Comparison of ENCODE assay signal across 9 cellular contexts in the genomic region with DNA sequence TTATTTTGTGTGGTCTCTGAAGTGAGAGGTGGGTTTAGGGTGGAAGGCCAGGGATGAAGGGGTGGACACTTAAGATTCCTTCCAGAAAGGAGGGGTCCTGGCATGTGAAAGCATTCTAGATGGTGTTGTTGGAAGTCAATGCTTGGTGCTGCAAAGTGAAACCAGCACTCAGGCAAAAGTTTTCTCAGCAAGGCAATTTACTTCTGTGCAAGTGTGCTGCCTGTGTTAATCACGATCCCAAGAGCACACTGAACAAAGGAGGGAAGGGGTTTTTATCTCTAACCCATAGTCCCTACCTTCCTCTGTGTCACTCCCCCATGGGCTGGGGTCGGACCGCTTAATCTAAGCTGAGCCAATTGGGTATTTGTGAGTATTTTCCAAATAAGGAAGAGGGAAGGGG. TPM values are rescaled to one million over a fixed set of nuclear protein-coding genes. Genes with fewer than 3 reads are reported as not detected.
DNase-seq lines count a peak whose midpoint lies in the region; ATAC-seq, FAIRE-seq and TF ChIP-seq lines count a peak whose summit lies in the region.
"Had no signal": no experiment of that assay in that cellular context is flagged by ENCODE, and none has a peak within 500 bp of the region (broad histone marks: within the 10 kb centered on the region; RNA-seq: fewer than 3 reads in every experiment).

No MANE protein-coding gene starts in this region.

- peaks cover 48% of the 10 kb centered on the region for H3K9me3 ChIP-seq in keratinocyte (ENCODE audit: control insufficient read depth, low read depth, low read length)
- H3K9me3 ChIP-seq in thymus (ENCODE audit: control insufficient read depth) = peaks cover 47% of the 10 kb centered on the region

- H3K27ac ChIP-seq in keratinocyte (ENCODE audit: control insufficient read depth, insufficient read depth, low read length) = no peak overlapping the region
- H3K27ac ChIP-seq in thymus (ENCODE audit: low read depth) = no peak overlapping the region

- H3K27ac Mint-ChIP-seq in activated naive CD4-positive, alpha-beta T cell treated with anti-CD3 and anti-CD28 coated beads, Interleukin-2, amount 50 U/mL, for 24 hours = peak overlapping the region; percentile 19
- peak overlapping the region; percentile 26 for H3K27ac Mint-ChIP-seq in activated T-helper 2 cell treated with anti-CD3 and anti-CD28 coated beads, Interferon-gamma antibody, Interleukin-2, Interleukin-4, amounts not matched to agents 10 μg/mL and 5 μg/mL and 100 μg/mL, durations not matched to agents 14 hours and 24 hours and 36 hours

- TF ChIP-seq CTCF in keratinocyte (optimal IDR thresholded peaks at IDR 0.05 in 1 of 3, IDR thresholded peaks at IDR 0.05 in 1 of 3, conservative IDR thresholded peaks at IDR 0.05 in 1 of 3; ENCODE audit: extremely low read depth in 1 of 3, insufficient read depth in 2 of 3, low read length in 3 of 3) = no peak

- peaks cover 25 to 47% of the 10 kb centered on the region in 2 experiments for H3K36me3 ChIP-seq in keratinocyte (ENCODE audit: control insufficient read depth in 2 of 2, extremely low read depth in 1 of 2, insufficient read depth in 2 of 2, low read length in 2 of 2)
- H3K36me3 ChIP-seq in thymus (ENCODE audit: control insufficient read depth, insufficient read depth) = peaks cover 52% of the 10 kb centered on the region

- H3K9ac ChIP-seq in keratinocyte (ENCODE audit: control insufficient read depth, extremely low read depth, insufficient read depth, low read length) = no peak overlapping the region

- intact Hi-C loops in activated T-helper 2 cell treated with anti-CD3 and anti-CD28 coated beads, Interferon-gamma antibody, Interleukin-2, Interleukin-4, amounts not matched to agents 10 μg/mL and 5 μg/mL and 100 μg/mL, durations not matched to agents 14 hours and 24 hours and 36 hours (cut with micrococcal nuclease) = loop anchor here (2.0 kb wide), 1 partner anchor 37 kb away; the partner anchor contains the start of gene ZNF416

- H3K4me1 Mint-ChIP-seq in activated naive CD4-positive, alpha-beta T cell treated with anti-CD3 and anti-CD28 coated beads, Interleukin-2, amount 50 U/mL, for 24 hours = peaks cover 32% of the 10 kb centered on the region
- peaks cover 9% of the 10 kb centered on the region for H3K4me1 Mint-ChIP-seq in activated T-helper 2 cell treated with anti-CD3 and anti-CD28 coated beads, Interferon-gamma antibody, Interleukin-2, Interleukin-4, amounts not matched to agents 10 μg/mL and 5 μg/mL and 100 μg/mL, durations not matched to agents 14 hours and 24 hours and 36 hours (ENCODE audit: low read depth)

- FAIRE-seq in keratinocyte (lab: Jason Lieb, UNC) = no peak
- FAIRE-seq: urothelium cell line had no signal

- DNase-seq in activated naive CD4-positive, alpha-beta T cell (lab: John Stamatoyannopoulos, UW) = no peak
- no peak for DNase-seq in activated T-helper 2 cell treated with anti-CD3 and anti-CD28 coated beads, Interferon-gamma antibody, Interleukin-2, Interleukin-4, amounts not matched to agents 10 μg/mL and 5 μg/mL and 100 μg/mL, durations not matched to agents 14 hours and 24 hours and 36 hours (ENCODE audit: low spot score)
- DNase-seq in keratinocyte (ENCODE audit: low read depth, low spot score) (no peak), NCI-H1105 treated with DMSO at 0.1 percent for 48 hours (lab: John Stamatoyannopoulos, UW) (no peak)

- peaks cover 62% of the 10 kb centered on the region for H3K36me3 Mint-ChIP-seq in activated naive CD4-positive, alpha-beta T cell treated with anti-CD3 and anti-CD28 coated beads, Interleukin-2, amount 50 U/mL, for 24 hours
- peaks cover 61% of the 10 kb centered on the region for H3K36me3 Mint-ChIP-seq in activated T-helper 2 cell treated with anti-CD3 and anti-CD28 coated beads, Interferon-gamma antibody, Interleukin-2, Interleukin-4, amounts not matched to agents 10 μg/mL and 5 μg/mL and 100 μg/mL, durations not matched to agents 14 hours and 24 hours and 36 hours (ENCODE audit: low read depth)

- H3K4me3 Mint-ChIP-seq in activated naive CD4-positive, alpha-beta T cell treated with anti-CD3 and anti-CD28 coated beads, Interleukin-2, amount 50 U/mL, for 24 hours = peak overlapping the region; percentile 94
- peak overlapping the region; percentile 92 for H3K4me3 Mint-ChIP-seq in activated T-helper 2 cell treated with anti-CD3 and anti-CD28 coated beads, Interferon-gamma antibody, Interleukin-2, Interleukin-4, amounts not matched to agents 10 μg/mL and 5 μg/mL and 100 μg/mL, durations not matched to agents 14 hours and 24 hours and 36 hours (ENCODE audit: low read depth)

- H3K79me2 ChIP-seq in keratinocyte (ENCODE audit: control insufficient read depth, insufficient read depth, low read length) = peaks cover 64% of the 10 kb centered on the region

- H2AFZ ChIP-seq in keratinocyte (ENCODE audit: control insufficient read depth, low read length) = no peak overlapping the region

- H3K9me3 Mint-ChIP-seq in activated naive CD4-positive, alpha-beta T cell treated with anti-CD3 and anti-CD28 coated beads, Interleukin-2, amount 50 U/mL, for 24 hours = peaks cover 44% of the 10 kb centered on the region
- peaks cover 85% of the 10 kb centered on the region for H3K9me3 Mint-ChIP-seq in activated T-helper 2 cell treated with anti-CD3 and anti-CD28 coated beads, Interferon-gamma antibody, Interleukin-2, Interleukin-4, amounts not matched to agents 10 μg/mL and 5 μg/mL and 100 μg/mL, durations not matched to agents 14 hours and 24 hours and 36 hours

- no peaks in the 10 kb centered on the region for H4K20me1 ChIP-seq in keratinocyte (ENCODE audit: control insufficient read depth, extremely low read depth, insufficient read depth, low read length)

- H3K27me3 Mint-ChIP-seq in activated naive CD4-positive, alpha-beta T cell treated with anti-CD3 and anti-CD28 coated beads, Interleukin-2, amount 50 U/mL, for 24 hours = no peaks in the 10 kb centered on the region
- H3K27me3 Mint-ChIP-seq in activated T-helper 2 cell treated with anti-CD3 and anti-CD28 coated beads, Interferon-gamma antibody, Interleukin-2, Interleukin-4, amounts not matched to agents 10 μg/mL and 5 μg/mL and 100 μg/mL, durations not matched to agents 14 hours and 24 hours and 36 hours (ENCODE audit: low read depth) = no peaks in the 10 kb centered on the region

- H3K4me2 ChIP-seq in keratinocyte (ENCODE audit: control insufficient read depth, extremely low read depth, insufficient read depth, low read depth, low read length) = peak overlapping the region; percentile 78

- dilution Hi-C loops in keratinocyte (cut with MboI; ENCODE audit: extremely low pct_ligation_motif_present, low sequenced_read_pairs) = no loop called here

- H3K27me3 ChIP-seq in keratinocyte (ENCODE audit: control insufficient read depth, extremely low read depth, insufficient read depth, low read length) (no peaks in the 10 kb centered on the region), thymus (ENCODE audit: control insufficient read depth, insufficient read depth) (no peaks in the 10 kb centered on the region)

- ATAC-seq in GM18870 (IDR thresholded peaks at IDR 0.05; ENCODE audit: unreplicated experiment) (no peak), HG02642 (IDR thresholded peaks at IDR 0.05; ENCODE audit: poor library complexity, unreplicated experiment) (no peak)

- peaks cover 8% of the 10 kb centered on the region for H3K4me1 ChIP-seq in keratinocyte (ENCODE audit: control insufficient read depth, extremely low read depth, insufficient read depth, low read length)
- H3K4me1 ChIP-seq in thymus (ENCODE audit: control insufficient read depth, insufficient read depth, low read length) = peaks cover 8% of the 10 kb centered on the region

- H3K4me3 ChIP-seq in keratinocyte (ENCODE audit: control insufficient read depth in 2 of 3, extremely low read depth in 1 of 3, insufficient read depth in 2 of 3, low read depth in 1 of 3, low read length in 3 of 3) (peak overlapping the region; percentile 90 to 97 (median 93)), thymus (ENCODE audit: low read length) (peak overlapping the region; percentile 79)

- H3K9me1 ChIP-seq in keratinocyte (ENCODE audit: control insufficient read depth, extremely low read depth, insufficient read depth, low read length) = no peaks in the 10 kb centered on the region

- WGBS in thymus = 98% methylated on average over 3 of the region's 3 CpGs

RNA-seq across cellular contexts. Expression of gene ZNF134, which starts 1.3 kb away (rescaled TPM):
- 7.9 and 8.5 TPM in 2 replicates for total RNA-seq in activated T-helper 2 cell treated with anti-CD3 and anti-CD28 coated beads, Interferon-gamma antibody, Interleukin-2, Interleukin-4, amounts not matched to agents 10 μg/mL and 5 μg/mL and 100 μg/mL, durations not matched to agents 14 hours and 24 hours and 36 hours
- polyA plus RNA-seq in keratinocyte (10.7 to 12.9 TPM (median 12.1 TPM) in 3 replicates), thymus (9.0 TPM)
- polyA plus RNA-seq in keratinocyte (2011; ENCODE audit: low read depth) = 10.0 TPM
- polyA plus RNA-seq in keratinocyte (2011; cell fraction: cytosol; rRNA removed) = 6.1 and 11.1 TPM in 2 replicates
- polyA plus RNA-seq in keratinocyte (2011; cell fraction: nucleus; rRNA removed) = 10.4 and 12.7 TPM in 2 replicates
- 8.2 and 13.6 TPM in 2 replicates for polyA plus RNA-seq in keratinocyte (2012; ENCODE audit: low replicate concordance)
- 5.2 to 13.7 TPM (median 11.2 TPM) in 3 replicates for polyA minus RNA-seq in keratinocyte
- 13.2 TPM for polyA minus RNA-seq in keratinocyte (2011; cell fraction: cytosol; rRNA and poly(A)+ RNA removed)
- 10.3 and 21.1 TPM in 2 replicates for polyA minus RNA-seq in keratinocyte (2011; cell fraction: nucleus; rRNA and poly(A)+ RNA removed)

RNA-seq across cellular contexts. Expression of gene ZNF530, which starts 15.7 kb away (rescaled TPM):
- 4.1 and 5.2 TPM in 2 replicates for total RNA-seq in activated T-helper 2 cell treated with anti-CD3 and anti-CD28 coated beads, Interferon-gamma antibody, Interleukin-2, Interleukin-4, amounts not matched to agents 10 μg/mL and 5 μg/mL and 100 μg/mL, durations not matched to agents 14 hours and 24 hours and 36 hours
- polyA plus RNA-seq in keratinocyte (3.6 to 4.2 TPM (median 3.9 TPM) in 3 replicates), thymus (3.9 TPM)
- polyA plus RNA-seq in keratinocyte (2011; ENCODE audit: low read depth) = 0.15 TPM
- polyA plus RNA-seq in keratinocyte (2011; cell fraction: cytosol; rRNA removed) = 1.5 and 3.1 TPM in 2 replicates
- polyA plus RNA-seq in keratinocyte (2011; cell fraction: nucleus; rRNA removed) = 5.2 and 5.3 TPM in 2 replicates
- polyA plus RNA-seq in keratinocyte (2012; ENCODE audit: low replicate concordance) = 1.5 and 3.7 TPM in 2 replicates
- 0.43 to 2.5 TPM (median 1.5 TPM) in 3 replicates for polyA minus RNA-seq in keratinocyte
- polyA minus RNA-seq in keratinocyte (2011; cell fraction: cytosol; rRNA and poly(A)+ RNA removed) = 5.8 TPM
- polyA minus RNA-seq in keratinocyte (2011; cell fraction: nucleus; rRNA and poly(A)+ RNA removed) = 3.9 and 4.0 TPM in 2 replicates

RNA-seq across cellular contexts. Expression of gene ZNF211, which starts 17.6 kb away (rescaled TPM):
- total RNA-seq in activated T-helper 2 cell treated with anti-CD3 and anti-CD28 coated beads, Interferon-gamma antibody, Interleukin-2, Interleukin-4, amounts not matched to agents 10 μg/mL and 5 μg/mL and 100 μg/mL, durations not matched to agents 14 hours and 24 hours and 36 hours = 9.6 and 10.6 TPM in 2 replicates
- 9.4 to 19.5 TPM (median 15.5 TPM) in 3 replicates for polyA plus RNA-seq in keratinocyte
- polyA plus RNA-seq in keratinocyte (2011; ENCODE audit: low read depth) = 4.0 TPM
- 6.0 and 10.7 TPM in 2 replicates for polyA plus RNA-seq in keratinocyte (2011; cell fraction: cytosol; rRNA removed)
- 32.3 and 32.7 TPM in 2 replicates for polyA plus RNA-seq in keratinocyte (2011; cell fraction: nucleus; rRNA removed)
- 6.6 and 12.2 TPM in 2 replicates for polyA plus RNA-seq in keratinocyte (2012; ENCODE audit: low replicate concordance)
- polyA minus RNA-seq in keratinocyte = 4.9 to 10.5 TPM (median 10.5 TPM) in 3 replicates
- 4.0 TPM for polyA minus RNA-seq in keratinocyte (2011; cell fraction: cytosol; rRNA and poly(A)+ RNA removed)
- 15.6 and 21.4 TPM in 2 replicates for polyA minus RNA-seq in keratinocyte (2011; cell fraction: nucleus; rRNA and poly(A)+ RNA removed)
- 24.6 TPM for polyA plus RNA-seq in thymus

RNA-seq across cellular contexts. Expression of gene ZIK1, which starts 31.4 kb away (rescaled TPM):
- total RNA-seq in activated T-helper 2 cell treated with anti-CD3 and anti-CD28 coated beads, Interferon-gamma antibody, Interleukin-2, Interleukin-4, amounts not matched to agents 10 μg/mL and 5 μg/mL and 100 μg/mL, durations not matched to agents 14 hours and 24 hours and 36 hours = 2.4 and 2.8 TPM in 2 replicates
- polyA plus RNA-seq in keratinocyte (3.5 to 4.5 TPM (median 3.9 TPM) in 3 replicates), thymus (6.0 TPM)
- 0.41 TPM for polyA plus RNA-seq in keratinocyte (2011; ENCODE audit: low read depth)
- polyA plus RNA-seq in keratinocyte (2011; cell fraction: cytosol; rRNA removed) = 2.0 and 3.0 TPM in 2 replicates
- polyA plus RNA-seq in keratinocyte (2011; cell fraction: nucleus; rRNA removed) = 3.3 and 4.8 TPM in 2 replicates
- polyA plus RNA-seq in keratinocyte (2012; ENCODE audit: low replicate concordance) = 1.9 and 4.3 TPM in 2 replicates
- 5.1 to 5.2 TPM (median 5.1 TPM) in 3 replicates for polyA minus RNA-seq in keratinocyte
- polyA minus RNA-seq in keratinocyte (2011; cell fraction: cytosol; rRNA and poly(A)+ RNA removed) = 4.2 TPM
- polyA minus RNA-seq in keratinocyte (2011; cell fraction: nucleus; rRNA and poly(A)+ RNA removed) = 8.4 and 8.7 TPM in 2 replicates

RNA-seq across cellular contexts. Expression of gene ZNF416, which starts 36.6 kb away (rescaled TPM):
- total RNA-seq in activated T-helper 2 cell treated with anti-CD3 and anti-CD28 coated beads, Interferon-gamma antibody, Interleukin-2, Interleukin-4, amounts not matched to agents 10 μg/mL and 5 μg/mL and 100 μg/mL, durations not matched to agents 14 hours and 24 hours and 36 hours = 2.9 and 3.5 TPM in 2 replicates
- polyA plus RNA-seq in keratinocyte (4.4 to 5.5 TPM (median 5.0 TPM) in 3 replicates), thymus (4.4 TPM)
- 1.1 TPM for polyA plus RNA-seq in keratinocyte (2011; ENCODE audit: low read depth)
- polyA plus RNA-seq in keratinocyte (2011; cell fraction: cytosol; rRNA removed) = 2.5 and 5.2 TPM in 2 replicates
- polyA plus RNA-seq in keratinocyte (2011; cell fraction: nucleus; rRNA removed) = 5.5 and 6.0 TPM in 2 replicates
- polyA plus RNA-seq in keratinocyte (2012; ENCODE audit: low replicate concordance) = 3.9 and 4.6 TPM in 2 replicates
- polyA minus RNA-seq in keratinocyte = 4.6 to 11.9 TPM (median 7.1 TPM) in 3 replicates
- polyA minus RNA-seq in keratinocyte (2011; cell fraction: cytosol; rRNA and poly(A)+ RNA removed) = 4.4 TPM
- 4.5 and 7.5 TPM in 2 replicates for polyA minus RNA-seq in keratinocyte (2011; cell fraction: nucleus; rRNA and poly(A)+ RNA removed)
